ENCODE assay signal across 23 cellular contexts in the genomic region with DNA sequence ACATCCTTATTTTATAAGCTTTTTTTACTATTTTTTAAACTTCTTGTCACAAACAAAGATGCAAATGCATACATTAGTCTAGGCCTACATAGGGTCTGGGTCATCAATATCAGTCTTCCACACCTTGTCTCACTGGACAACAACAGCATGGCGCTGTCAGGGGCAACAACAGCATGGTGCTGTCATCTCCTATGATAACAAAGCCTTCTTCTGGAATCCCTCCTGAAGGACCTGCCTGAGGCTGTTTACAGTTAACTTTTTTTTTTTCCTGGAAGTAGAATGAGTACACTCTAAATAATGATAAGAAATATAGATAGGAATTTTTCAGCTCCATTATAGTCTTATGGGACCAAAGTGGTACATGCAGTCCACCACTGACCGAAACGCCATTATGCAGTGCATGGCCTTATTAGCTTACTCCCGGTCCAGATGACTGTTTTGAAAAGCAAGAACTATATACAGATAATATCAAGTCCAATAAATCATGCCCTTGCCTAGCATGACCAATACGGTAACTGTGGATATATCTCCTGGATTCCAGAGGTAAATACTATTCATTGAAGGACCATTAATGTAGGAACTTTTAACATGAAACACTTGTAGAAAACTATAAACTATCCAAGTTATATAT.
"Had no signal": no experiment of that assay in that cellular context is flagged by ENCODE, and none has a peak within 500 bp of the region (broad histone marks: within the 10 kb centered on the region; RNA-seq: fewer than 3 reads in every experiment).

No MANE protein-coding gene starts in this region.

- H3K4me3 ChIP-seq: hepatocyte, left ventricle myocardium inferior, lung, ovary, right lobe of liver, uterus had no signal

- H3K4me1 ChIP-seq: right lobe of liver, uterus had no signal

- H3K27me3 ChIP-seq: gastroesophageal sphincter, hepatocyte, ovary, right lobe of liver, uterus had no signal

- DNase-seq: activated CD4-positive, alpha-beta T cell treated with anti-CD3 and anti-CD28 coated beads for 1 hour; activated CD4-positive, alpha-beta T cell treated with anti-CD3 and anti-CD28 coated beads, Interleukin-2, amount 10 ng/mL, durations not matched to agents 7 days and 5 days; activated CD8-positive, alpha-beta T cell treated with anti-CD3 and anti-CD28 coated beads for 36 hours; activated gamma-delta T cell treated with Interleukin-2 at 50 U/mL for 16 hours; activated naive CD4-positive, alpha-beta T cell treated with anti-CD3 and anti-CD28 coated beads, Interleukin-2, amount 50 U/mL, for 16 hours; activated T-cell treated with anti-CD3 and anti-CD28 coated beads, Interleukin-2, amount 50 U/mL, for 4 hours; amniotic stem cell; caudate nucleus; cortex of kidney; effector memory CD8-positive, alpha-beta T cell; islet precursor cell; left ventricle myocardium inferior; naive thymus-derived CD4-positive, alpha-beta T cell; ovary; right lobe of liver; stimulated activated CD4-positive, alpha-beta T cell treated with anti-CD3 and anti-CD28 coated beads, Interleukin-12 subunit alpha, Interleukin-12 subunit beta, amount 100 ng/mL, for 4 hours; stimulated activated CD4-positive, alpha-beta T cell treated with anti-CD3 and anti-CD28 coated beads, Interleukin-4, amount 100 ng/mL, for 24 hours; uterus; WERI-Rb-1 had no signal

- H3K27ac ChIP-seq: gastroesophageal sphincter, hepatocyte, left ventricle myocardium inferior, ovary, right lobe of liver, thoracic aorta, uterus, WERI-Rb-1 had no signal

- H3K36me3 ChIP-seq: gastroesophageal sphincter, left ventricle myocardium inferior, ovary, right lobe of liver, thoracic aorta, uterus, WERI-Rb-1 had no signal

- H3K4me2 ChIP-seq: hepatocyte had no signal
